8 cellular contexts compared by ENCODE assay signal in genomic region chr5:151924564-151925395, GRCh38. TPM values are rescaled to one million over a fixed set of nuclear protein-coding genes. Genes with fewer than 3 reads are reported as not detected.
DNase-seq lines count a peak whose midpoint lies in the region; ATAC-seq and TF ChIP-seq lines count a peak whose summit lies in the region.

Gene GLRA1, minus strand, starts transcription at chr5:151924851. Its CDS starts 302 bp downstream, at chr5:151924549.

- H3K27ac Mint-ChIP-seq in CD14-positive monocyte, result peak within 1 kb of the TSS in 1 of 7 donors; percentile 77

- H3K4me1 Mint-ChIP-seq in CD14-positive monocyte, result no peaks in the 10 kb centered on the region

- no peaks in the 10 kb centered on the region for H3K36me3 ChIP-seq in GM23248 (ENCODE audit: low read depth)
- no peaks in the 10 kb centered on the region for H3K36me3 ChIP-seq in NT2/D1 (ENCODE audit: insufficient read depth, insufficient read length, low read length)
- H3K36me3 ChIP-seq in heart right ventricle, result no peaks in the 10 kb centered on the region

- intact Hi-C loops in heart right ventricle (cut with DNase I) (no loop called here), CD14-positive monocyte (cut with micrococcal nuclease) (no loop called here)

- H3K36me3 Mint-ChIP-seq in CD14-positive monocyte, result no peaks in the 10 kb centered on the region

- no peaks in the 10 kb centered on the region for H4K20me1 ChIP-seq in GM23248 (ENCODE audit: insufficient read depth)

- H2AFZ ChIP-seq in GM23248, result no peak within 1 kb of the TSS

- H3K27me3 ChIP-seq in GM23248 (replicated peaks; ENCODE audit: insufficient read depth) (no peaks in the 10 kb centered on the region; the same call in 1 of the 2 replicates), NT2/D1 (ENCODE audit: insufficient read depth, insufficient read length) (peaks cover 7% of the 10 kb centered on the region), heart right ventricle (peaks cover 0 to 42% (median 27%) of the 10 kb centered on the region in 7 donors)

- H3K9me3 Mint-ChIP-seq in CD14-positive monocyte, result peaks cover 2 to 11% (median 5%) of the 10 kb centered on the region in 7 donors

- H3K9ac ChIP-seq in GM23248, result no peak within 1 kb of the TSS
- H3K9ac ChIP-seq in NT2/D1 (ENCODE audit: insufficient read length, low read depth), result no peak within 1 kb of the TSS

- in situ Hi-C loops in GM23248 (cut with MboI), result no loop called here

- DNase-seq in GM23248 (peak; percentile 70), NT2/D1 (ENCODE audit: low read depth, low spot score) (peak; percentile 46), heart right ventricle (peak; percentile 57 to 61), skeletal muscle cell (ENCODE audit: low read depth) (peak; percentile 2), NCI-H1105 treated with DMSO at 0.1 percent for 48 hours (lab: John Stamatoyannopoulos, UW) (no peak), CD14-positive monocyte (ENCODE audit: low spot score) (no peak)
- DNase-seq in activated naive CD4-positive, alpha-beta T cell treated with Interleukin-2 at 50 U/mL for 16 hours, result peak; percentile 46
- DNase-seq in NK-92 treated with Interleukin-12 subunit alpha and Interleukin-12 subunit beta, amount 100 ng/mL, for 24 hours (lab: John Stamatoyannopoulos, UW), result no peak

- H3K79me2 ChIP-seq in GM23248 (ENCODE audit: insufficient read depth), result no peaks in the 10 kb centered on the region

- TF ChIP-seq CTCF in heart right ventricle (IDR thresholded peaks at IDR 0.05) (no peak), CD14-positive monocyte (IDR thresholded peaks at IDR 0.05) (no peak)

- H3K4me3 Mint-ChIP-seq in CD14-positive monocyte, result peak within 1 kb of the TSS in 1 of 2 donors; percentile 13

- H3K27ac ChIP-seq in GM23248, result no peak within 1 kb of the TSS
- H3K27ac ChIP-seq in heart right ventricle, result no peak within 1 kb of the TSS

- WGBS in GM23248 (ENCODE audit: low coverage in 1 of 2, low lambda C conversion rate in 2 of 2, missing lambda C conversion rate in 2 of 2), 2 experiments, result 7 to 8% methylated on average over 48 of the region's 48 CpGs
- 6% methylated on average over 48 of the region's 48 CpGs for WGBS in heart right ventricle, 2 donors

- no peaks in the 10 kb centered on the region for H3K9me3 ChIP-seq in GM23248 (ENCODE audit: low read depth)
- no peaks in the 10 kb centered on the region for H3K9me3 ChIP-seq in NT2/D1 (ENCODE audit: insufficient read depth, low read length)
- peaks cover 0 to 2% (median 0%) of the 10 kb centered on the region in 11 donors for H3K9me3 ChIP-seq in heart right ventricle

- H3F3A ChIP-seq in GM23248 (ENCODE audit: insufficient read depth), result no peaks in the 10 kb centered on the region

- H3K4me3 ChIP-seq in GM23248 (no peak within 1 kb of the TSS), NT2/D1 (ENCODE audit: insufficient read length, low read depth) (no peak within 1 kb of the TSS), heart right ventricle (no peak within 1 kb of the TSS), skeletal muscle cell (ENCODE audit: low read depth, low read length) (no peak within 1 kb of the TSS)

- peak in 6 of 8 donors; percentile 53 to 69 (median 59) for ATAC-seq in heart right ventricle

- H3K4me2 ChIP-seq in GM23248 (ENCODE audit: unreplicated experiment), result no peak within 1 kb of the TSS

- peaks cover 10 to 18% (median 11%) of the 10 kb centered on the region in 3 donors for H3K27me3 Mint-ChIP-seq in CD14-positive monocyte (ENCODE audit: low read depth in 3 of 3)

- H3K9me2 ChIP-seq in GM23248 (ENCODE audit: insufficient read depth), result no peaks in the 10 kb centered on the region

- H3K4me1 ChIP-seq in GM23248 (ENCODE audit: insufficient read depth) (no peaks in the 10 kb centered on the region), NT2/D1 (ENCODE audit: insufficient read depth, insufficient read length) (no peaks in the 10 kb centered on the region), heart right ventricle (no peaks in the 10 kb centered on the region)

RNA-seq across cellular contexts. Expression of gene GLRA1, which starts in this region (rescaled TPM):
- total RNA-seq in GM23248 (2014; rRNA removed; shearing (Covaris generic)), result not detected in 2 replicates
- not detected in 2 replicates for polyA plus RNA-seq in GM23248 (2016; fragmentation: Nextera tagmentation; extraction: Ambion mirVana)
- total RNA-seq in heart right ventricle, result not detected
- not detected for polyA plus RNA-seq in heart right ventricle
- polyA plus RNA-seq in CD14-positive monocyte, result not detected

Comparison
In these comparisons a context has a peak if more than half of its experiments do, and no peak if none do; other contexts are left out.
1. Peak in DNase-seq in GM23248; RNA of the gene not detected or under 1 TPM.
2. Peak in DNase-seq and ATAC-seq in heart right ventricle; RNA of the gene not detected or under 1 TPM.
3. DNase-seq: peak in NT2/D1 (single experiment), activated naive CD4-positive, alpha-beta T cell treated with Interleukin-2 at 50 U/mL for 16 hours (single experiment) and skeletal muscle cell (single experiment); none in NCI-H1105 treated with DMSO at 0.1 percent for 48 hours (single experiment), NK-92 treated with Interleukin-12 subunit alpha and Interleukin-12 subunit beta, amount 100 ng/mL, for 24 hours (single experiment) and CD14-positive monocyte (single experiment).